Comparison of ENCODE assay signal across 1 cellular context in the genomic region with DNA sequence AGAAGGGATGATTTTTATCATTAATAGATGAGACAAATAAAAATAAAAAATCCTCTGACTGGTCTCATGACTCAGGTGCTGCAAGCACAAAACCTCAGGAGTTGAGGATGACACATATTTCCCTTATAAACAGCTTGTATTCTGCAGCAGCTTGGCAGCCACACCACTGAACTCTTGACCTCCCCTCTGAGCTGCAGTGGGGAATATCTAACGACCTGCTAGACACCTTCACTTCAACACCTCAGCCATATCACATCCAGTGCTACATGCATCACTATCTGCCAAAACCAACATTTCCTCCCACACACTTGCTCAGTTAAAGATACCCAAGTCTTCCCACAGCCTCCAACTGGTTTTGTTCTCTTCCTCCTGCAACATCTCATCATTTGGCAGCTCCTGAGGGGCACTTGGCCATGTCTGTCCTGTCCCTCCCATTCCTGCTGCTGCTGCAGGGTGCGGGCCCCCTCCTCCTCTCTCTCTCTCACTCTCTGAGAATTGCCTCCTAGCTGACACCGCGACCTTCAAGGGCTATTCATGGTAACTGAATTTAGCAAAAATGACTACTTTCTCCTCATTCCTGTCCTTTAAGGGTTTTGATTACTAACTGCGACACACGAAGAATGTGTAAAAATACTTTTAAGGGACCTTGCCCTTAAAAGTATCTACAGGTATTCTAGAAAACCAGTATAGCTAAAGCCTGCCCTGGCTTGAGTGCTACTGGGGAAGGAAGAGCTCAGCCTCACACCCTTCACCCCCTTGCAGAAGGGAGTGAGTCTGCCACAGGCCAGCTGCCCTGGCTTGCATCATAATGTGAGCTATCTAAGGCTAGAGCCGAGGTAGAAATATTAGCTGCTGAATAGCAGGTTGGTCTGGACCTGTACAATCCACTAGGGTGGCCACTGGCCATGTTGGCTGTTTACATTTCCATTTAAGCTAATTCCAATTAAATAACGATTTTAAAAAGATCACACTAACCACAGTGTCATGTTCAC.
TF ChIP-seq lines count a peak whose summit lies in the region.

No MANE protein-coding gene starts in this region.

TF ChIP-seq in HepG2, 621 proteins besides CTCF, POLR2A, EP300 and RAD21:
- no peak for TF ChIP-seq MIXL1 (CRISPR knock-in tag; IDR thresholded peaks at IDR 0.05)
- TF ChIP-seq ZNF629 (CRISPR knock-in tag; conservative IDR thresholded peaks at IDR 0.05) = no peak
- TF ChIP-seq ZSCAN29 (CRISPR knock-in tag; conservative IDR thresholded peaks at IDR 0.05) = no peak
- no peak for TF ChIP-seq SMC3 (IDR thresholded peaks at IDR 0.05; ENCODE audit: low read length)
- TF ChIP-seq, protein P1, sequence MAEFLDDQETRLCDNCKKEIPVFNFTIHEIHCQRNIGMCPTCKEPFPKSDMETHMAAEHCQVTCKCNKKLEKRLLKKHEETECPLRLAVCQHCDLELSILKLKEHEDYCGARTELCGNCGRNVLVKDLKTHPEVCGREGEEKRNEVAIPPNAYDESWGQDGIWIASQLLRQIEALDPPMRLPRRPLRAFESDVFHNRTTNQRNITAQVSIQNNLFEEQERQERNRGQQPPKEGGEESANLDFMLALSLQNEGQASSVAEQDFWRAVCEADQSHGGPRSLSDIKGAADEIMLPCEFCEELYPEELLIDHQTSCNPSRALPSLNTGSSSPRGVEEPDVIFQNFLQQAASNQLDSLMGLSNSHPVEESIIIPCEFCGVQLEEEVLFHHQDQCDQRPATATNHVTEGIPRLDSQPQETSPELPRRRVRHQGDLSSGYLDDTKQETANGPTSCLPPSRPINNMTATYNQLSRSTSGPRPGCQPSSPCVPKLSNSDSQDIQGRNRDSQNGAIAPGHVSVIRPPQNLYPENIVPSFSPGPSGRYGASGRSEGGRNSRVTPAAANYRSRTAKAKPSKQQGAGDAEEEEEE (CRISPR knock-in tag; IDR thresholded peaks at IDR 0.05; ENCODE audit: borderline replicate concordance) = no peak
- TF ChIP-seq MYNN (CRISPR knock-in tag; IDR thresholded peaks at IDR 0.05; ENCODE audit: low read depth) = no peak
- TF ChIP-seq ZNF530 (CRISPR knock-in tag; IDR thresholded peaks at IDR 0.05; ENCODE audit: low read depth) = no peak
- no peak for TF ChIP-seq HES4 (CRISPR knock-in tag; IDR thresholded peaks at IDR 0.05; ENCODE audit: borderline replicate concordance)
- no peak for TF ChIP-seq ZSCAN12 (CRISPR knock-in tag; IDR thresholded peaks at IDR 0.05)
- TF ChIP-seq GABPB1 (CRISPR knock-in tag; IDR thresholded peaks at IDR 0.05) = no peak
- TF ChIP-seq, protein P2, sequence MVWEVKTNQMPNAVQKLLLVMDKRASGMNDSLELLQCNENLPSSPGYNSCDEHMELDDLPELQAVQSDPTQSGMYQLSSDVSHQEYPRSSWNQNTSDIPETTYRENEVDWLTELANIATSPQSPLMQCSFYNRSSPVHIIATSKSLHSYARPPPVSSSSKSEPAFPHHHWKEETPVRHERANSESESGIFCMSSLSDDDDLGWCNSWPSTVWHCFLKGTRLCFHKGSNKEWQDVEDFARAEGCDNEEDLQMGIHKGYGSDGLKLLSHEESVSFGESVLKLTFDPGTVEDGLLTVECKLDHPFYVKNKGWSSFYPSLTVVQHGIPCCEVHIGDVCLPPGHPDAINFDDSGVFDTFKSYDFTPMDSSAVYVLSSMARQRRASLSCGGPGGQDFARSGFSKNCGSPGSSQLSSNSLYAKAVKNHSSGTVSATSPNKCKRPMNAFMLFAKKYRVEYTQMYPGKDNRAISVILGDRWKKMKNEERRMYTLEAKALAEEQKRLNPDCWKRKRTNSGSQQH (CRISPR knock-in tag; IDR thresholded peaks at IDR 0.05; ENCODE audit: low read depth) = no peak
- TF ChIP-seq ZNF280D (CRISPR knock-in tag; IDR thresholded peaks at IDR 0.05) = no peak
- TF ChIP-seq, protein P3, sequence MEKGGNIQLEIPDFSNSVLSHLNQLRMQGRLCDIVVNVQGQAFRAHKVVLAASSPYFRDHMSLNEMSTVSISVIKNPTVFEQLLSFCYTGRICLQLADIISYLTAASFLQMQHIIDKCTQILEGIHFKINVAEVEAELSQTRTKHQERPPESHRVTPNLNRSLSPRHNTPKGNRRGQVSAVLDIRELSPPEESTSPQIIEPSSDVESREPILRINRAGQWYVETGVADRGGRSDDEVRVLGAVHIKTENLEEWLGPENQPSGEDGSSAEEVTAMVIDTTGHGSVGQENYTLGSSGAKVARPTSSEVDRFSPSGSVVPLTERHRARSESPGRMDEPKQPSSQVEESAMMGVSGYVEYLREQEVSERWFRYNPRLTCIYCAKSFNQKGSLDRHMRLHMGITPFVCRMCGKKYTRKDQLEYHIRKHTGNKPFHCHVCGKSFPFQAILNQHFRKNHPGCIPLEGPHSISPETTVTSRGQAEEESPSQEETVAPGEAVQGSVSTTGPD (CRISPR knock-in tag; IDR thresholded peaks at IDR 0.05) = no peak
